1 cellular context compared by ENCODE assay signal in genomic region chr11:111726301-111726713, GRCh38.
TF ChIP-seq lines count a peak whose summit lies in the region.

No MANE protein-coding gene starts in this region.

TF ChIP-seq in GM23338, 12 proteins besides CTCF, POLR2A, EP300 and RAD21 (continued from another document):
- no peak for TF ChIP-seq ZNF462 (CRISPR knock-in tag; IDR thresholded peaks at IDR 0.05)
- TF ChIP-seq POLR2AphosphoS5 (IDR thresholded peaks at IDR 0.05; ENCODE audit: low read depth): no peak
